17 cellular contexts compared by ENCODE assay signal in genomic region chr2:216714412-216714775, GRCh38. TPM values are rescaled to one million over a fixed set of nuclear protein-coding genes. Genes with fewer than 3 reads are reported as not detected.
A peak's percentile ranks its signal among the peaks of the same experiment; 100 is the strongest.
DNase-seq lines count a peak whose midpoint lies in the region; ATAC-seq, FAIRE-seq and TF ChIP-seq lines count a peak whose summit lies in the region.
"Had no signal": no experiment of that assay in that cellular context is flagged by ENCODE, and none has a peak within 500 bp of the region (broad histone marks: within the 10 kb centered on the region; RNA-seq: fewer than 3 reads in every experiment).

No MANE protein-coding gene starts in this region.

- no peak overlapping the region for H3K4me3 Mint-ChIP-seq in brain

- H3K27ac Mint-ChIP-seq in brain: peak overlapping the region in 3 of 5 experiments; percentile 69 to 81 (median 73)

- TF ChIP-seq POLR2A in tibial nerve (IDR thresholded peaks at IDR 0.05): no peak

- peak overlapping the region; percentile 57 for H3K9ac ChIP-seq in keratinocyte (ENCODE audit: control insufficient read depth, extremely low read depth, insufficient read depth, low read length)

- H3K4me3 ChIP-seq in keratinocyte (ENCODE audit: control insufficient read depth in 2 of 3, extremely low read depth in 1 of 3, insufficient read depth in 2 of 3, low read depth in 1 of 3, low read length in 3 of 3): peak overlapping the region in 1 of 3 experiments; percentile 22
- H3K4me3 ChIP-seq in tibial nerve: no peak overlapping the region
- H3K4me3 ChIP-seq: hepatocyte, K562, spleen had no signal

- no peaks in the 10 kb centered on the region for H3K36me3 Mint-ChIP-seq in brain

- peaks cover 0 to 8% (median 2%) of the 10 kb centered on the region in 5 experiments for H3K9me3 Mint-ChIP-seq in brain

- 55 to 60% methylated on average over 3 of the region's 3 CpGs for WGBS in tibial nerve, 2 donors

- ATAC-seq in GM21825 (IDR thresholded peaks at IDR 0.05; ENCODE audit: unreplicated experiment) (no peak), HG02870 (IDR thresholded peaks at IDR 0.05; ENCODE audit: unreplicated experiment) (no peak)
- ATAC-seq: K562, Panc1 had no signal

- no peaks in the 10 kb centered on the region for H3K9me1 ChIP-seq in keratinocyte (ENCODE audit: control insufficient read depth, extremely low read depth, insufficient read depth, low read length)

- no peaks in the 10 kb centered on the region for H3K79me2 ChIP-seq in keratinocyte (ENCODE audit: control insufficient read depth, insufficient read depth, low read length)
- H3K79me2 ChIP-seq: hepatocyte had no signal

- no peaks in the 10 kb centered on the region for H3K27me3 Mint-ChIP-seq in brain

- no peaks in the 10 kb centered on the region for H3K36me3 ChIP-seq in keratinocyte (ENCODE audit: control insufficient read depth in 2 of 2, extremely low read depth in 1 of 2, insufficient read depth in 2 of 2, low read length in 2 of 2)
- no peaks in the 10 kb centered on the region for H3K36me3 ChIP-seq in tibial nerve
- H3K36me3 ChIP-seq: spleen had no signal

- no peaks in the 10 kb centered on the region for H3K9me3 ChIP-seq in keratinocyte (ENCODE audit: control insufficient read depth, low read depth, low read length)
- H3K9me3 ChIP-seq in tibial nerve: peaks cover 0 to 4% (median 0%) of the 10 kb centered on the region in 4 donors

- H3K27ac ChIP-seq in keratinocyte (ENCODE audit: control insufficient read depth, insufficient read depth, low read length): peak overlapping the region; percentile 84
- peak overlapping the region in 3 of 4 donors; percentile 11 to 71 (median 45) for H3K27ac ChIP-seq in tibial nerve
- H3K27ac ChIP-seq: hepatocyte, spleen had no signal

- DNase-seq in HK-2 (ENCODE audit: unreplicated experiment) (peak; percentile 33), keratinocyte (ENCODE audit: low read depth, low spot score) (peak; percentile 68), tibial nerve (ENCODE audit: low spot score in 2 of 2) (no peak)
- DNase-seq in activated naive CD4-positive, alpha-beta T cell treated with anti-CD3 and anti-CD28 coated beads, Interleukin-2, amount 50 U/mL, for 16 hours: no peak
- DNase-seq: activated CD4-positive, alpha-beta T cell treated with anti-CD3 and anti-CD28 coated beads for 48 hours; activated T-cell treated with anti-CD3 and anti-CD28 coated beads, Interleukin-2, amount 50 U/mL, for 48 hours; effector CD8-positive, alpha-beta T cell; NCI-H146; NCI-H510A; spleen; T-helper 2 cell had no signal

- no peaks in the 10 kb centered on the region for H4K20me1 ChIP-seq in keratinocyte (ENCODE audit: control insufficient read depth, extremely low read depth, insufficient read depth, low read length)

- TF ChIP-seq CTCF in brain (conservative IDR thresholded peaks at IDR 0.05) (no peak), keratinocyte (optimal IDR thresholded peaks at IDR 0.05 in 1 of 3, IDR thresholded peaks at IDR 0.05 in 1 of 3, conservative IDR thresholded peaks at IDR 0.05 in 1 of 3; ENCODE audit: extremely low read depth in 1 of 3, insufficient read depth in 2 of 3, low read length in 3 of 3) (no peak), tibial nerve (IDR thresholded peaks at IDR 0.05) (no peak)

- TF ChIP-seq EP300 in tibial nerve (IDR thresholded peaks at IDR 0.05): no peak

- H3K27me3 ChIP-seq in keratinocyte (ENCODE audit: control insufficient read depth, extremely low read depth, insufficient read depth, low read length): no peaks in the 10 kb centered on the region
- H3K27me3 ChIP-seq in tibial nerve: no peaks in the 10 kb centered on the region
- H3K27me3 ChIP-seq: hepatocyte had no signal

- H3K4me1 ChIP-seq in keratinocyte (ENCODE audit: control insufficient read depth, extremely low read depth, insufficient read depth, low read length): peaks cover 64% of the 10 kb centered on the region
- H3K4me1 ChIP-seq in tibial nerve: peaks cover 0 to 51% (median 0%) of the 10 kb centered on the region in 4 donors
- H3K4me1 ChIP-seq: spleen had no signal

- peak; percentile 94 for FAIRE-seq in keratinocyte (lab: Jason Lieb, UNC)
- FAIRE-seq: K562 had no signal

- peaks cover 47% of the 10 kb centered on the region for H3K4me1 Mint-ChIP-seq in brain

- H3K4me2 ChIP-seq in keratinocyte (ENCODE audit: control insufficient read depth, extremely low read depth, insufficient read depth, low read depth, low read length): peak overlapping the region; percentile 61
- H3K4me2 ChIP-seq: hepatocyte had no signal

- dilution Hi-C loops in keratinocyte (cut with MboI; ENCODE audit: extremely low pct_ligation_motif_present, low sequenced_read_pairs): no loop called here

- no peak overlapping the region for H2AFZ ChIP-seq in keratinocyte (ENCODE audit: control insufficient read depth, low read length)
- H2AFZ ChIP-seq: hepatocyte had no signal

RNA-seq across cellular contexts. Expression of gene IGFBP5, which starts 19.0 kb away (rescaled TPM):
- 769 TPM for polyA plus RNA-seq in brain (ENCODE audit: insufficient read depth, low read depth, low replicate concordance)
- polyA plus RNA-seq in keratinocyte: 0.15 to 3.2 TPM (median 1.1 TPM) in 3 replicates
- 0.06 TPM for polyA plus RNA-seq in keratinocyte (2011; ENCODE audit: low read depth)
- polyA plus RNA-seq in keratinocyte (2011; cell fraction: cytosol; rRNA removed): 0.10 TPM in 2 replicates
- 0.56 and 1.3 TPM in 2 replicates for polyA plus RNA-seq in keratinocyte (2011; cell fraction: nucleus; rRNA removed)
- 0.07 and 0.16 TPM in 2 replicates for polyA plus RNA-seq in keratinocyte (2012; ENCODE audit: low replicate concordance)
- 0.85 to 2.1 TPM (median 0.90 TPM) in 3 replicates for polyA minus RNA-seq in keratinocyte
- polyA minus RNA-seq in keratinocyte (2011; cell fraction: cytosol; rRNA and poly(A)+ RNA removed): not detected
- 0.53 and 1.8 TPM in 2 replicates for polyA minus RNA-seq in keratinocyte (2011; cell fraction: nucleus; rRNA and poly(A)+ RNA removed)
- 1,000 to 10,000 TPM in 2 of 4 donors, 100 to 1,000 TPM in 2; 178 to 1,859 (median 1,369) TPM for total RNA-seq in tibial nerve

Comparison
In these comparisons a context has a peak if more than half of its experiments do, and no peak if none do; other contexts are left out.
1. DNase-seq: peak in HK-2 (single experiment) and keratinocyte (single experiment); none in tibial nerve (0 of 2) and activated naive CD4-positive, alpha-beta T cell treated with anti-CD3 and anti-CD28 coated beads, Interleukin-2, amount 50 U/mL, for 16 hours (single experiment).
2. RNA of gene IGFBP5, which starts 19.0 kb away (polyA plus RNA-seq): 769 TPM in brain (single experiment); 0.06 to 3.2 TPM in keratinocyte; every median in the first group is over 100 times any median in the second.